Comparison of ENCODE assay signal across 15 cellular contexts in the genomic region with DNA sequence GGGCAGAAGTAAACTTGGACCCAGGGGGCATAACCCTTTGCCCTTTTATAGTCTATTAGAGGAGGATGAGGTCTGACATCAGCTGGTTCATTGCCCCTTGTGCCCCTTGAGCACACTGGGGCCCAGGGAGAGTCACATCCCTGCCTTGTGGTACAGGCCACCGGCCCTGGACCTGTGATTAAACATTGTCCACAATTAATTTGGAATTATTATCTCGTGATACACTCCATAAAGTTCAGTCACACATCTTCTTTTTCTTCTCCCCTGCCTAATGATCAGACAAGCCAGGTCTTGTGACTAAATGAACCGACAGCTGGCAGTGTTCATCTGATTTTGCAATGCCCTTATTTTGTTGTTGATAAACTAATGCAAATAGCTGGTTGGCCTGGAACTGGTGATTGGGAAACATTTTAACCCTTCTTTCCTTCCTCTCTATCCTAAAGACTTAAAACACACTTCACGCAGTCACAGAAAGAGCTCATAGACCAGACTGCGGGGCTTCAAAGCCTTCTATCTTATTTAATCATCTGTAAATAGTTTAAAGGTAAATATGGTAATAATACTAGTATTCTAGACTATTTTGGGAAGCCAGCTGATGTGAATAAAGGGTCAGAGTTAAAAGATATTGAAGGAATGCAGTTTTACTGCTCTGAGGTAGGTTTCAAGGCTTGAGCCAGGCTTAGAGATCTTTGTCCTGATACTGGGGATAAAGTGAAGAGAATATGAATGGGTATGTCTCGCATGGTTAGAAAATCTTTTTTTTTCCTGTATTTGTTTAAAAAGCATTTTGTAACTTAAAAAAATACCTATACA. TPM values are rescaled to one million over a fixed set of nuclear protein-coding genes. Genes with fewer than 3 reads are reported as not detected.
DNase-seq lines count a peak whose midpoint lies in the region; ATAC-seq and TF ChIP-seq lines count a peak whose summit lies in the region.
"Had no signal": no experiment of that assay in that cellular context is flagged by ENCODE, and none has a peak within 500 bp of the region (broad histone marks: within the 10 kb centered on the region; RNA-seq: fewer than 3 reads in every experiment).

No MANE protein-coding gene starts in this region.

- H3K4me3 Mint-ChIP-seq in MCF 10A (ENCODE audit: unreplicated experiment) = no peak overlapping the region
- H3K4me3 Mint-ChIP-seq: activated CD4-positive, alpha-beta T cell treated with anti-CD3 and anti-CD28 coated beads, Interleukin-2, amount 10 ng/mL, durations not matched to agents 24 days and 14 days; activated naive CD8-positive, alpha-beta T cell had no signal

- no TSS peak for BruUV-seq in MCF 10A (replicated peaks; lab: Mats Ljungman, UMichigan)

- intact Hi-C loops in MCF 10A (cut with micrococcal nuclease) = no loop called here
- intact Hi-C loops in right cardiac atrium (cut with DNase I) = no loop called here
- intact Hi-C loops in stomach (cut with DNase I; ENCODE audit: low total_unique reads) = no loop called here

- H3K4me3 ChIP-seq in right cardiac atrium (ENCODE audit: low read length) (no peak overlapping the region), stomach (peak overlapping the region in 1 of 4 donors; percentile 15)

- no peak for TF ChIP-seq POLR2A in stomach (IDR thresholded peaks at IDR 0.05)

- H3K4me1 ChIP-seq in right cardiac atrium (ENCODE audit: control insufficient read depth, insufficient read depth, low read length) (peaks cover 6% of the 10 kb centered on the region), stomach (peaks cover 22 to 64% (median 42%) of the 10 kb centered on the region in 4 donors)

- H3K27me3 Mint-ChIP-seq in MCF 10A (ENCODE audit: insufficient read depth, unreplicated experiment) = no peaks in the 10 kb centered on the region
- H3K27me3 Mint-ChIP-seq: activated CD4-positive, alpha-beta T cell treated with anti-CD3 and anti-CD28 coated beads, Interleukin-2, amount 10 ng/mL, durations not matched to agents 24 days and 14 days; activated naive CD8-positive, alpha-beta T cell had no signal

- DNase-seq in H4 (ENCODE audit: low spot score) = peak; percentile 30
- DNase-seq in MCF 10A (ENCODE audit: unreplicated experiment) = peak; percentile 62
- DNase-seq in right cardiac atrium = no peak
- DNase-seq in stomach = peak; percentile 60
- no peak for DNase-seq in NCI-H1092 treated with DMSO at 0.1 percent for 48 hours (lab: John Stamatoyannopoulos, UW)
- no peak for DNase-seq in SW 1271 (lab: John Stamatoyannopoulos, UW)
- DNase-seq: DMS153; erythroblast; midbrain; NCI-H187; stimulated activated CD4-positive, alpha-beta T cell treated with anti-CD3 and anti-CD28 coated beads, Interleukin-2, amount 100 ng/mL, for 24 hours had no signal

- H3K4me1 Mint-ChIP-seq in MCF 10A (ENCODE audit: insufficient read depth, unreplicated experiment) = peaks cover 30% of the 10 kb centered on the region
- H3K4me1 Mint-ChIP-seq: activated CD4-positive, alpha-beta T cell treated with anti-CD3 and anti-CD28 coated beads, Interleukin-2, amount 10 ng/mL, durations not matched to agents 24 days and 14 days had no signal

- H3K27me3 ChIP-seq in right cardiac atrium (ENCODE audit: control insufficient read depth, insufficient read depth) = no peaks in the 10 kb centered on the region
- no peaks in the 10 kb centered on the region for H3K27me3 ChIP-seq in stomach

- peak overlapping the region; percentile 94 for H3K27ac Mint-ChIP-seq in MCF 10A (ENCODE audit: low read depth, unreplicated experiment)
- H3K27ac Mint-ChIP-seq: activated CD4-positive, alpha-beta T cell treated with anti-CD3 and anti-CD28 coated beads, Interleukin-2, amount 10 ng/mL, durations not matched to agents 24 days and 14 days; activated naive CD8-positive, alpha-beta T cell had no signal

- peak overlapping the region; percentile 16 for H3K27ac ChIP-seq in right cardiac atrium (ENCODE audit: low read length)
- H3K27ac ChIP-seq in stomach = peak overlapping the region; percentile 69 to 89 (median 78)

- CTCF ChIA-PET in MCF 10A (lab: Yijun Ruan, JAX) = interaction anchor here (0.6 to 7.6 kb wide), 16 partner anchors 10 to 738 kb away, joined by 3 to 53 read pairs (median 4); no protein-coding TSS in a partner anchor

- H3K9me3 ChIP-seq in right cardiac atrium (ENCODE audit: control insufficient read depth, low read length) = no peaks in the 10 kb centered on the region
- no peaks in the 10 kb centered on the region for H3K9me3 ChIP-seq in stomach

- WGBS in right cardiac atrium = 65% methylated on average over 6 of the region's 6 CpGs
- WGBS in stomach, 5 donors = 23 to 40% (median 33%) methylated on average over 6 of the region's 6 CpGs

- H3K36me3 Mint-ChIP-seq in MCF 10A (ENCODE audit: insufficient read depth, unreplicated experiment) = peaks cover 15% of the 10 kb centered on the region

- TF ChIP-seq CTCF in MCF 10A (IDR thresholded peaks at IDR 0.05; ENCODE audit: unreplicated experiment) (no peak), stomach (IDR thresholded peaks at IDR 0.05) (no peak)

- TF ChIP-seq EP300 in stomach (IDR thresholded peaks at IDR 0.05) = no peak

- H3K36me3 ChIP-seq in stomach = peaks cover 11 to 81% (median 50%) of the 10 kb centered on the region in 4 donors

- peaks cover 13% of the 10 kb centered on the region for H3K9me3 Mint-ChIP-seq in MCF 10A (ENCODE audit: unreplicated experiment)

- peak; percentile 20 to 23 for ATAC-seq in right cardiac atrium
- no peak for ATAC-seq in HG02623 (IDR thresholded peaks at IDR 0.05; ENCODE audit: unreplicated experiment)
- no peak for ATAC-seq in HG03196 (IDR thresholded peaks at IDR 0.05; ENCODE audit: unreplicated experiment)

- POLR2A ChIA-PET in MCF 10A (lab: Yijun Ruan, JAX) = interaction anchor here (0.7 to 3.7 kb wide), 11 partner anchors 10 to 284 kb away, joined by 3 to 29 read pairs (median 5); a partner anchor contains a TSS

RNA-seq across cellular contexts. Expression of a gene that starts 13.4 kb away (rescaled TPM):
- total RNA-seq in H4 (2014; rRNA removed; shearing (Covaris generic)) = 7.9 and 8.0 TPM in 2 replicates
- total RNA-seq in MCF 10A (2022) (5.2 and 6.0 TPM in 2 replicates), right cardiac atrium (100 to 1,000 TPM in 1 of 4 donors, 10 to 100 TPM in 3; 43.2 to 111 (median 60.7) TPM), stomach (10 to 100 TPM; 17.5 to 67.7 (median 49.1) TPM)
- polyA plus RNA-seq in right cardiac atrium (32.2 TPM), stomach (100 to 1,000 TPM in 1 of 3 donors, 10 to 100 TPM in 2; 26.5 to 109 (median 75.3) TPM)

RNA-seq across cellular contexts. Expression of a gene that starts 30.9 kb away (rescaled TPM):
- total RNA-seq in H4 (2014; rRNA removed; shearing (Covaris generic)) = not detected in 2 replicates
- total RNA-seq in MCF 10A (2022) = not detected in 2 replicates
- under 1 TPM; 0.14 to 0.46 (median 0.36) TPM for total RNA-seq in right cardiac atrium
- 0.07 TPM for polyA plus RNA-seq in right cardiac atrium
- 1 to 10 TPM in 3 of 5 donors, not detected in 2; 2.2 to 4.3 (median 2.9) TPM for total RNA-seq in stomach
- 1 to 10 TPM in 2 of 3 donors, under 1 TPM in 1; 0.61 to 2.6 (median 1.2) TPM for polyA plus RNA-seq in stomach

Comparison
In these comparisons a context has a peak if more than half of its experiments do, and no peak if none do; other contexts are left out.
1. DNase-seq: peak in H4 (single experiment), MCF 10A (single experiment) and stomach (single experiment); none in right cardiac atrium (0 of 3), NCI-H1092 treated with DMSO at 0.1 percent for 48 hours (single experiment) and SW 1271 (0 of 2).
2. ATAC-seq: peak in right cardiac atrium (2 of 2); none in HG02623 (single experiment) and HG03196 (single experiment).